ENCODE assay signal across 8 cellular contexts in the genomic region with DNA sequence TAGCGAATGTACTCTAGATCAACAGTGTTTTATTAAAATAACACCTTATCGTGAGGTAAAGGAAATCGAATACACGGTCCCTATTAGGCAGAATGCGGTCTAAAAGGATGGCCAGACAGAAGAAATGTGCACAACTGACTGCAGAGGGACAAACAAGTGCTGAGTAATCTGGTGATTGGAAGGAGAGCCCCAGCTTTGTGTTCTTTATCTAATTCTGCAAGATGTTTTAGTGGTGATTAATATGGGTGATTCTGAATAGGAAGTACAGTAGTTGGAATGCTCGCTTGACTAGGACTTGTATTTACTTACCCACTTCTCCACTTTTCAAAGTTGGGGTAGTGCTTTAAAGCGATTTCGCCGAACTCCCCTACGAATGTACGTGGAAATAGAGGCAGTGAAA. TPM values are rescaled to one million over a fixed set of nuclear protein-coding genes. Genes with fewer than 3 reads are reported as not detected.
A peak's percentile ranks its signal among the peaks of the same experiment; 100 is the strongest.
DNase-seq lines count a peak whose midpoint lies in the region; ATAC-seq and TF ChIP-seq lines count a peak whose summit lies in the region.

No MANE protein-coding gene starts in this region.

- H3K27ac Mint-ChIP-seq in Caco-2 (ENCODE audit: unreplicated experiment) = peak overlapping the region; percentile 100

- intact Hi-C loops in Caco-2 (cut with micrococcal nuclease; ENCODE audit: unreplicated experiment) = no loop called here

- ATAC-seq in HG02571 (IDR thresholded peaks at IDR 0.05; ENCODE audit: unreplicated experiment) = no peak
- ATAC-seq in HG03520 (IDR thresholded peaks at IDR 0.05; ENCODE audit: unreplicated experiment) = no peak

- H3K9me3 Mint-ChIP-seq in Caco-2 (ENCODE audit: unreplicated experiment) = no peaks in the 10 kb centered on the region

- peak overlapping the region; percentile 85 for H3K9ac ChIP-seq in adipocyte (ENCODE audit: low read length)

- POLR2A ChIA-PET in Caco-2 (lab: Charles Lee) = no interaction called here

- peaks cover 3% of the 10 kb centered on the region; the same call in 1 of the 2 replicates for H3K4me1 ChIP-seq in Caco-2
- peaks cover 14% of the 10 kb centered on the region for H3K4me1 ChIP-seq in adipocyte (ENCODE audit: control insufficient read depth, insufficient read depth, low read length)

- no peaks in the 10 kb centered on the region for H3K27me3 Mint-ChIP-seq in Caco-2 (ENCODE audit: insufficient read depth, unreplicated experiment)

- TF ChIP-seq CTCF in Caco-2 (IDR thresholded peaks at IDR 0.05; ENCODE audit: insufficient read depth in 1 of 2, low read depth in 1 of 2, low read length in 1 of 2, severe bottlenecking in 1 of 2, unreplicated experiment in 1 of 2) = no peak

- no peaks in the 10 kb centered on the region for H3K4me1 Mint-ChIP-seq in Caco-2 (ENCODE audit: low read depth, unreplicated experiment)

- peaks cover 14% of the 10 kb centered on the region for H3K36me3 Mint-ChIP-seq in Caco-2 (ENCODE audit: insufficient read depth, unreplicated experiment)

- no peak for DNase-seq in Caco-2
- DNase-seq in Jurkat, Clone E6-1 (ENCODE audit: low read depth, low spot score) = no peak
- peak; percentile 60 for DNase-seq in adipocyte (ENCODE audit: low read depth)
- DNase-seq in iris pigment epithelial cell (ENCODE audit: low read depth) = peak; percentile 77
- DNase-seq in superior temporal gyrus (ENCODE audit: extremely low spot score) = peak; percentile 25
- no peak for DNase-seq in occipital lobe (lab: John Stamatoyannopoulos, UW)

- no peaks in the 10 kb centered on the region for H3K9me3 ChIP-seq in Caco-2
- no peaks in the 10 kb centered on the region for H3K9me3 ChIP-seq in adipocyte (ENCODE audit: control insufficient read depth, low read length)

- peak overlapping the region; percentile 98 for H3K4me3 Mint-ChIP-seq in Caco-2 (ENCODE audit: unreplicated experiment)

- CTCF ChIA-PET in Caco-2 (lab: Charles Lee) = no interaction called here

- H3K36me3 ChIP-seq in Caco-2 (ENCODE audit: control insufficient read depth, insufficient read depth, low read length) (no peaks in the 10 kb centered on the region), adipocyte (ENCODE audit: control insufficient read depth, insufficient read depth, low read length, severe bottlenecking) (no peaks in the 10 kb centered on the region)

- no TSS peak for BruUV-seq in Caco-2 (replicated peaks; lab: Mats Ljungman, UMichigan)

- H3K27me3 ChIP-seq in Caco-2 (replicated peaks; ENCODE audit: control insufficient read depth, insufficient read depth, low read length) = no peaks in the 10 kb centered on the region
- no peaks in the 10 kb centered on the region for H3K27me3 ChIP-seq in adipocyte (replicated peaks; ENCODE audit: control insufficient read depth, insufficient read depth, low read length)

- H3K4me3 ChIP-seq in Caco-2 (ENCODE audit: low read depth, low read length) = peak overlapping the region; percentile 85
- H3K4me3 ChIP-seq in Jurkat, Clone E6-1 (ENCODE audit: low read length) = peak overlapping the region; percentile 74
- peak overlapping the region; percentile 79 for H3K4me3 ChIP-seq in adipocyte (ENCODE audit: low read length)

RNA-seq across cellular contexts. Expression of gene WDR44, which starts 1.2 kb away (rescaled TPM):
- total RNA-seq in Caco-2 (2022) = 9.9 and 11.5 TPM in 2 replicates
- 7.9 TPM for polyA plus RNA-seq in Jurkat, Clone E6-1 (2012; ENCODE audit: insufficient read depth, insufficient read length)
- 34.6 TPM for total RNA-seq in occipital lobe

Comparison
In these comparisons a context has a peak if more than half of its experiments do, and no peak if none do; other contexts are left out.
1. DNase-seq: peak in adipocyte (single experiment), iris pigment epithelial cell (single experiment) and superior temporal gyrus (single experiment); none in Caco-2 (0 of 2), Jurkat, Clone E6-1 (single experiment) and occipital lobe (single experiment).
2. Peak in every context shown above with its lines, with median percentiles within 50 percentile points of each other: H3K4me3 ChIP-seq.